In the genomic region with DNA sequence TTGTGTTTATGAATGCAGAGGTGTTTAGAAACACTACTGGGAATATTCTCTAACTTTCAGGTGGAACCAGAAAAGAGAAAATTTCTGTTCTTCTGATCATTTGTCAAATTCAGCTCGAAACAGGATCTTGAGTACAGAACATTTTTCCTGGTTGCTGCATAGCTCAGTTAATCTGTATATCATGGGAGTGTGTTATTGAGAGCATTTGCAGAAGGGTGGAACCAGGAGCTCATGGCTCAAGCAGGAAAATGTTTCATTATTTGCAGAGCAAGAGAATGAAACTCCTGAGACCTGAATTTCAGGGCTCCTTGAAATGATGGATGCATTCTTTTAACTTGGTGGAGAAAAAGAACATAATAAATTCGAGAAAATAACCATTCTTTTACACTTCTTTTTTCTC, we compare ENCODE assay signal across 17 cellular contexts.
DNase-seq lines count a peak whose midpoint lies in the region; ATAC-seq and TF ChIP-seq lines count a peak whose summit lies in the region.
"Had no signal": no experiment of that assay in that cellular context is flagged by ENCODE, and none has a peak within 500 bp of the region (broad histone marks: within the 10 kb centered on the region; RNA-seq: fewer than 3 reads in every experiment).

No MANE protein-coding gene starts in this region.

- H3K4me3 Mint-ChIP-seq in T-helper 17 cell (no peak overlapping the region), neural progenitor cell (no peak overlapping the region)
- H3K4me3 Mint-ChIP-seq: CD4-positive, CD25-positive, alpha-beta regulatory T cell had no signal

- peak overlapping the region; percentile 50 to 73 for H3K27ac ChIP-seq in coronary artery
- H3K27ac ChIP-seq in neural progenitor cell, result no peak overlapping the region
- H3K27ac ChIP-seq in uterus, result peak overlapping the region; percentile 81 to 90
- H3K27ac ChIP-seq: HL-60 had no signal

- H3K4me1 Mint-ChIP-seq in T-helper 17 cell, result peaks cover 4% of the 10 kb centered on the region
- peaks cover 71% of the 10 kb centered on the region for H3K4me1 Mint-ChIP-seq in neural progenitor cell

- no peak overlapping the region for H3K4me3 ChIP-seq in coronary artery
- H3K4me3 ChIP-seq in neural progenitor cell, result no peak overlapping the region
- no peak overlapping the region for H3K4me3 ChIP-seq in uterus
- H3K4me3 ChIP-seq: K562 had no signal

- H3K36me3 Mint-ChIP-seq in T-helper 17 cell (ENCODE audit: low read depth), result peaks cover 6% of the 10 kb centered on the region
- H3K36me3 Mint-ChIP-seq in neural progenitor cell, result peaks cover 11% of the 10 kb centered on the region

- H3F3A ChIP-seq in neural progenitor cell (ENCODE audit: low read depth), result peaks cover 37% of the 10 kb centered on the region

- no peaks in the 10 kb centered on the region for H4K20me1 ChIP-seq in neural progenitor cell (ENCODE audit: low read depth)

- ATAC-seq in T-helper 17 cell, result no peak
- no peak for ATAC-seq in HG02840 (IDR thresholded peaks at IDR 0.05; ENCODE audit: low FRiP score, unreplicated experiment)
- ATAC-seq: K562 had no signal

- TF ChIP-seq POLR2A in uterus (IDR thresholded peaks at IDR 0.05), result no peak

- H3K4me1 ChIP-seq in neural progenitor cell (peaks cover 54% of the 10 kb centered on the region), uterus (no peaks in the 10 kb centered on the region)

- TF ChIP-seq CTCF in coronary artery (IDR thresholded peaks at IDR 0.05) (no peak), neural progenitor cell (IDR thresholded peaks at IDR 0.05) (no peak), uterus (IDR thresholded peaks at IDR 0.05) (no peak)

- H3K79me2 ChIP-seq in neural progenitor cell (ENCODE audit: low read depth), result no peaks in the 10 kb centered on the region

- peaks cover 4% of the 10 kb centered on the region for H3K9me3 Mint-ChIP-seq in neural progenitor cell

- no peaks in the 10 kb centered on the region for H3K27me3 ChIP-seq in neural progenitor cell
- no peaks in the 10 kb centered on the region for H3K27me3 ChIP-seq in uterus

- H3K9ac ChIP-seq in neural progenitor cell, result no peak overlapping the region

- no peaks in the 10 kb centered on the region for H3K36me3 ChIP-seq in neural progenitor cell
- H3K36me3 ChIP-seq in uterus, result no peaks in the 10 kb centered on the region

- no peak for DNase-seq in T-helper 17 cell
- DNase-seq in coronary artery (ENCODE audit: low spot score), result no peak
- DNase-seq in neural progenitor cell (ENCODE audit: low spot score), result no peak
- DNase-seq in uterus, result no peak
- no peak for DNase-seq in ecto neural progenitor cell (ENCODE audit: low spot score)
- DNase-seq in stimulated activated CD4-positive, alpha-beta T cell treated with anti-CD3 and anti-CD28 coated beads, Interleukin-15, amount 100 ng/mL, for 24 hours, result no peak
- DNase-seq: ACHN; CD4-positive, CD25-positive, alpha-beta regulatory T cell; DMS79 treated with DMSO at 0.1 percent for 48 hours; HCEC 1CT; NCI-H146; NCI-H2081 treated with DMSO at 0.1 percent for 48 hours; NCI-H524; RPMI8226 had no signal

- no peaks in the 10 kb centered on the region for H3K27me3 Mint-ChIP-seq in T-helper 17 cell
- H3K27me3 Mint-ChIP-seq in neural progenitor cell (ENCODE audit: insufficient read depth, low read depth), result peaks cover 5% of the 10 kb centered on the region
- H3K27me3 Mint-ChIP-seq: CD4-positive, CD25-positive, alpha-beta regulatory T cell had no signal

- peak overlapping the region; percentile 64 for H3K4me2 ChIP-seq in neural progenitor cell

- intact Hi-C loops in uterus (cut with DNase I; ENCODE audit: low total_unique reads), result no loop called here

- no peak overlapping the region for H2AFZ ChIP-seq in neural progenitor cell (replicated peaks)

- H3K9me3 ChIP-seq in T-helper 17 cell (ENCODE audit: control insufficient read depth, low read length, poor library complexity, severe bottlenecking), result no peaks in the 10 kb centered on the region
- H3K9me3 ChIP-seq in neural progenitor cell (ENCODE audit: low read depth), result no peaks in the 10 kb centered on the region
- no peaks in the 10 kb centered on the region for H3K9me3 ChIP-seq in uterus

- H3K27ac Mint-ChIP-seq in T-helper 17 cell, result peak overlapping the region; percentile 1
- H3K27ac Mint-ChIP-seq in neural progenitor cell, result no peak overlapping the region
- H3K27ac Mint-ChIP-seq: CD4-positive, CD25-positive, alpha-beta regulatory T cell had no signal
